ENCODE assay signal across 9 cellular contexts in the genomic region with DNA sequence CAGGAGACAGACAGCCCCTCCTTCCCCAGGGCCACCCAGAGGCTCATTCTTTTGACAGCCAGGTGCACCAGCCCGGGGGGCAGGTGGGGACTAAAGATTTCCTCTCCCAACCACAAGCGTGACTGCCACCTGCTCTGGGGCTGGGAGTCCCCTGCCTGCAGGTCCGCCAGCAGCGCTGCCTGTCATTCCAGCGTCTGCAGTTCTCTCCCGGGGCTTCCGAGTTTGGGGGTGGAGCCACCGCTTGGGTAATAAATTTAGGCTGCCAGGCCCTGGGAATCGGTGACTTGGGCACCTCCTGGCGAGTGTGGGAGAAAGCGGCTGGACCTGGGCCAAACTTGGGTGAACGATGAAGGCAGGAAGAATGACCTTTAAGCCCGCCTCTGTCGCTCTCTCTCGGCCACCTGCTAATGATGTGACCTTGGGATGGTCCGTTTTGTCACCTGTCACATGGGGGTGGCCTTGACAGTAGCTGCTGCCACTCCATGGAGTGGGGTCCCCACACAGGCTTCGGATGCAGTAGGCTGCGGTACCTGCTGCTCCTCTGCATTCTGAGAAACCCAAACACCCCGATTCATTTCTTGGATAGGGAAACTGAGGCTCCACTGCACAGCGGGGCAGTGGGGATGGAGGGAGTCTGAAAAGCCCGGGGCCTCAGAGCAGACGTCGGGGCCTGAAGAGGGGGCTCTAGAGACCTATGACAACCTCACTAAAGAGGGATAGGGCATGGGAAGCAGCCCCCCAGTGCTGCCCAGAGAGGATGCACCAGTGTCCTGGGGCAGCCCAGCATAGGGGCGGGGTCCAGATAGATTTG. TPM values are rescaled to one million over a fixed set of nuclear protein-coding genes. Genes with fewer than 3 reads are reported as not detected.
DNase-seq lines count a peak whose midpoint lies in the region; ATAC-seq and TF ChIP-seq lines count a peak whose summit lies in the region.
"Had no signal": no experiment of that assay in that cellular context is flagged by ENCODE, and none has a peak within 500 bp of the region (broad histone marks: within the 10 kb centered on the region; RNA-seq: fewer than 3 reads in every experiment).

No MANE protein-coding gene starts in this region.

- H2BK120ac ChIP-seq in mesendoderm (ENCODE audit: low read depth, low read length): no peak overlapping the region

- H4K5ac ChIP-seq in mesendoderm (ENCODE audit: low read length): no peak overlapping the region

- TF ChIP-seq CTCF in LNCaP clone FGC (IDR thresholded peaks at IDR 0.05; ENCODE audit: control insufficient read depth, extremely low read depth, insufficient read depth) (no peak), Peyer's patch (IDR thresholded peaks at IDR 0.05) (peak in 3 of 6 experiments; percentile 25 to 34 (median 32)), GM13976 (IDR thresholded peaks at IDR 0.05; ENCODE audit: borderline replicate concordance, control extremely low read depth, extremely low read depth, insufficient read depth, missing control alignments) (no peak)

- H3K79me1 ChIP-seq in mesendoderm (ENCODE audit: low read length): no peaks in the 10 kb centered on the region

- no peak overlapping the region for H2BK5ac ChIP-seq in mesendoderm (ENCODE audit: low read length)

- H3K27ac ChIP-seq in Peyer's patch: peak overlapping the region in 3 of 4 donors; percentile 24 to 92 (median 86)
- H3K27ac ChIP-seq in mesendoderm (ENCODE audit: low read depth, low read length): no peak overlapping the region
- H3K27ac ChIP-seq: SJSA1 had no signal

- H3K4ac ChIP-seq in mesendoderm (ENCODE audit: low read depth, low read length): no peak overlapping the region

- ATAC-seq in HG03354 (IDR thresholded peaks at IDR 0.05; ENCODE audit: poor library complexity, severe bottlenecking, unreplicated experiment) (no peak), HG03280 (IDR thresholded peaks at IDR 0.05; ENCODE audit: unreplicated experiment) (no peak)

- WGBS in mesendoderm (ENCODE audit: extremely low coverage, insufficient coverage, low lambda C conversion rate): no CpG with 5 or more reads among the region's 24 CpGs

- H2AK5ac ChIP-seq in mesendoderm (ENCODE audit: low read length): no peak overlapping the region

- H3K4me3 ChIP-seq in LNCaP clone FGC (ENCODE audit: low read depth, low read length) (peak overlapping the region; percentile 52), Peyer's patch (peak overlapping the region in 1 of 4 donors; percentile 50), mesendoderm (ENCODE audit: low read length) (no peak overlapping the region)

- H3K79me2 ChIP-seq in mesendoderm (ENCODE audit: control insufficient read depth, insufficient read depth, low read length): no peaks in the 10 kb centered on the region

- peak; percentile 85 for DNase-seq in DMS153 treated with DMSO at 0.1 percent for 48 hours (lab: John Stamatoyannopoulos, UW; ENCODE audit: unreplicated experiment)
- DNase-seq in LNCaP clone FGC (ENCODE audit: low read depth): no peak
- DNase-seq in Peyer's patch: peak; percentile 23 to 83 (median 83)
- peak; percentile 12 for DNase-seq in cerebellar cortex (ENCODE audit: low spot score)
- DNase-seq in mesendoderm: peak; percentile 76
- DNase-seq in GM13976 (ENCODE audit: low spot score): no peak

- H2BK15ac ChIP-seq in mesendoderm (replicated peaks; ENCODE audit: low read depth): no peak overlapping the region

- no peak overlapping the region for H4K8ac ChIP-seq in mesendoderm (ENCODE audit: low read depth, low read length)

- no peak for TF ChIP-seq POLR2A in Peyer's patch (IDR thresholded peaks at IDR 0.05)

- H3K36me3 ChIP-seq in Peyer's patch: peaks cover 0 to 25% (median 0%) of the 10 kb centered on the region in 3 donors
- no peaks in the 10 kb centered on the region for H3K36me3 ChIP-seq in mesendoderm (ENCODE audit: control insufficient read depth, insufficient read depth, low read length)
- H3K36me3 ChIP-seq: SJSA1 had no signal

- no peak overlapping the region for H3K9ac ChIP-seq in mesendoderm (ENCODE audit: low read length)

- H3K56ac ChIP-seq in mesendoderm (ENCODE audit: low read length): no peak overlapping the region

- H3K27me3 ChIP-seq in Peyer's patch (no peaks in the 10 kb centered on the region), mesendoderm (ENCODE audit: insufficient read depth, low read length, poor library complexity) (no peaks in the 10 kb centered on the region)
- H3K27me3 ChIP-seq: SJSA1 had no signal

- H3K23ac ChIP-seq in mesendoderm (ENCODE audit: low read length): no peak overlapping the region

- H3K18ac ChIP-seq in mesendoderm (ENCODE audit: low read length): no peak overlapping the region

- in situ Hi-C loops in GM13976 (cut with MboI; ENCODE audit: low sequenced_read_pairs, unreplicated experiment): no loop called here

- no peaks in the 10 kb centered on the region for H3K9me3 ChIP-seq in Peyer's patch
- H3K9me3 ChIP-seq: SJSA1 had no signal

- no peak overlapping the region for H3K4me2 ChIP-seq in mesendoderm (ENCODE audit: low read length)

- H3K4me1 ChIP-seq in Peyer's patch: peaks cover 0 to 39% (median 9%) of the 10 kb centered on the region in 4 donors
- H3K4me1 ChIP-seq in mesendoderm (ENCODE audit: control insufficient read depth, low read depth, low read length): peaks cover 3% of the 10 kb centered on the region

RNA-seq across cellular contexts. Expression of a gene that starts 12.8 kb away (rescaled TPM):
- 100 to 1,000 TPM in 3 of 4 donors, 10 to 100 TPM in 1; 90.8 to 329 (median 210) TPM for total RNA-seq in Peyer's patch
- not detected for polyA plus RNA-seq in mesendoderm (2013, experiment 1 of 2)
- not detected for polyA plus RNA-seq in mesendoderm (2013, experiment 2 of 2)
- total RNA-seq: SJSA1 had no signal

RNA-seq across cellular contexts. Expression of a gene that starts 21.9 kb away (rescaled TPM):
- total RNA-seq in Peyer's patch: 1 to 10 TPM in 2 of 4 donors, under 1 TPM in 1, not detected in 1; 0.88 to 4.8 (median 3.5) TPM
- 4.4 TPM for polyA plus RNA-seq in mesendoderm (2013, experiment 1 of 2)
- polyA plus RNA-seq in mesendoderm (2013, experiment 2 of 2): 3.9 TPM

RNA-seq across cellular contexts. Expression of a gene that starts 24.5 kb away (rescaled TPM):
- total RNA-seq in Peyer's patch: 100 to 1,000 TPM in 3 of 4 donors, 10 to 100 TPM in 1; 37.1 to 207 (median 155) TPM
- 0.08 TPM for polyA plus RNA-seq in mesendoderm (2013, experiment 1 of 2)
- 0.07 TPM for polyA plus RNA-seq in mesendoderm (2013, experiment 2 of 2)
- total RNA-seq: SJSA1 had no signal

RNA-seq across cellular contexts. Expression of a gene that starts 35.8 kb away (rescaled TPM):
- total RNA-seq in Peyer's patch: 10 to 100 TPM; 31.5 to 91.6 (median 71.2) TPM
- 36.7 TPM for polyA plus RNA-seq in mesendoderm (2013, experiment 1 of 2)
- 35.7 TPM for polyA plus RNA-seq in mesendoderm (2013, experiment 2 of 2)

RNA-seq across cellular contexts. Expression of a gene that starts 42.2 kb away (rescaled TPM):
- total RNA-seq in Peyer's patch: 10 to 100 TPM in 1 of 4 donors, 1 to 10 TPM in 3; 6.5 to 21.3 (median 9.0) TPM
- polyA plus RNA-seq in mesendoderm (2013, experiment 1 of 2): 7.3 TPM
- polyA plus RNA-seq in mesendoderm (2013, experiment 2 of 2): 6.8 TPM

Comparison
In these comparisons a context has a peak if more than half of its experiments do, and no peak if none do; other contexts are left out.
1. DNase-seq: peak in DMS153 treated with DMSO at 0.1 percent for 48 hours (single experiment), Peyer's patch (3 of 3), cerebellar cortex (single experiment) and mesendoderm (single experiment); none in LNCaP clone FGC (single experiment) and GM13976 (single experiment).